14 cellular contexts compared by ENCODE assay signal in the genomic region with DNA sequence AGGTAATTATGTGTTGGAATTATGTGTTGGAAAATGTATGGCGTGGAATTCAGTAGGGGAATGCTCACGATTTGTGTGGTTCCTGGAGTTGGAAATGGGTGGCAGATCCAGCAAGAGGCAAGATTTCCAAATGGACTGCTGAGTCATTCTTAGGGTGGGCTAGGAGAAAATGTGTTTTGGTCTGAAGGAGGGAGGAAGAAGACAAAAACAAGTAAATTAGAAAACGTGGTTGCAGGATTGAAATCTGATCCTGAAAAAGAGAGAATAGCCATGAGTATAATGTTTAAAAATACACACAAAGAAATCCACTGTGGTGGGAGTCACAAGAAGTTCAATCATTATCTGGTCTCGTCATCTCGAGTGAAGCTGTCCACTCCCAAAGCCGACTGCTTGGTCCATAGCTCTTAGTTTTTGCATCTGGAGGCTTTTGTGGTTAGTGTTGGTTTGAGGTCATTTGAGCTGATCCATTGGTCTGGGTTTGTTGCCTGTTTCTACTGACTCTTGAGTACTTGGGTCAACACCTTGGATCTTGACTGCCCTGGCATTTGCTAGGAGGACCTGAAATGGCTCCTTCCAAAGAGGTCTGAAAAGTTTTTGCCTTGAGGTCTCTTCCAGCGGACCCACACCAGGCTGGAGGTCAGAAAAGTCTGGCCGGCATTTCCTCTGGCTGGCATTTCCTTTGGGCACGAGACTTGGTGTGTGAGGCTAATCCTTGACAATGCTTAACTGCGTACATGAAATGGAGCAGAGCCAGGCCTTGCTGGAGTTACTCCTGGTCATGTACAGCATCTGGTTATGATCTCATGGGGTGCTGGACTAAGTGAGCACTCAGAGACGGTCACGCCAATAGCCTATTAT. TPM values are rescaled to one million over a fixed set of nuclear protein-coding genes. Genes with fewer than 3 reads are reported as not detected.
A peak's percentile ranks its signal among the peaks of the same experiment; 100 is the strongest.
DNase-seq lines count a peak whose midpoint lies in the region; TF ChIP-seq lines count a peak whose summit lies in the region.
"Had no signal": no experiment of that assay in that cellular context is flagged by ENCODE, and none has a peak within 500 bp of the region (broad histone marks: within the 10 kb centered on the region; RNA-seq: fewer than 3 reads in every experiment).

No MANE protein-coding gene starts in this region.

- no peaks in the 10 kb centered on the region for H3K79me2 ChIP-seq in neural progenitor cell (ENCODE audit: low read depth)

- no peaks in the 10 kb centered on the region for H4K20me1 ChIP-seq in neural progenitor cell (ENCODE audit: low read depth)

- no peak overlapping the region for H3K27ac ChIP-seq in neural progenitor cell

- no peaks in the 10 kb centered on the region for H3K27me3 ChIP-seq in GM06990 (replicated peaks; ENCODE audit: control insufficient read depth, insufficient read depth, low read length)
- no peaks in the 10 kb centered on the region for H3K27me3 ChIP-seq in neural progenitor cell

- no peaks in the 10 kb centered on the region for H3K9me3 ChIP-seq in neural progenitor cell (ENCODE audit: low read depth)
- H3K9me3 ChIP-seq: SK-N-SH had no signal

- H2AFZ ChIP-seq in neural progenitor cell (replicated peaks), result no peak overlapping the region

- CTCF ChIA-PET in activated CD4-positive, alpha-beta memory T cell treated with anti-CD3 and anti-CD28 coated beads for 36 hours (lab: Charles Lee), result interaction anchor here (2.4 kb wide), 1 partner anchor 88 kb away, joined by 12 read pairs; no protein-coding TSS in a partner anchor

- H3K9me3 Mint-ChIP-seq in CD14-positive monocyte (no peaks in the 10 kb centered on the region), neural progenitor cell (no peaks in the 10 kb centered on the region)
- H3K9me3 Mint-ChIP-seq in activated CD4-positive, alpha-beta memory T cell treated with anti-CD3 and anti-CD28 coated beads for 36 hours, result no peaks in the 10 kb centered on the region
- H3K9me3 Mint-ChIP-seq: brain had no signal

- H3K36me3 Mint-ChIP-seq in CD14-positive monocyte (peaks cover 57 to 62% of the 10 kb centered on the region in 2 donors), neural progenitor cell (no peaks in the 10 kb centered on the region)
- no peaks in the 10 kb centered on the region for H3K36me3 Mint-ChIP-seq in activated CD4-positive, alpha-beta memory T cell treated with anti-CD3 and anti-CD28 coated beads for 36 hours
- H3K36me3 Mint-ChIP-seq: brain had no signal

- H3K4me3 Mint-ChIP-seq in CD14-positive monocyte (peak overlapping the region in 1 of 2 donors; percentile 92), neural progenitor cell (no peak overlapping the region)
- peak overlapping the region; percentile 78 for H3K4me3 Mint-ChIP-seq in activated CD4-positive, alpha-beta memory T cell treated with anti-CD3 and anti-CD28 coated beads for 36 hours
- H3K4me3 Mint-ChIP-seq: brain had no signal

- H3K36me3 ChIP-seq in GM06990 (ENCODE audit: control insufficient read depth, insufficient read depth, low read length), result no peaks in the 10 kb centered on the region; the same call in 1 of the 2 replicates
- H3K36me3 ChIP-seq in neural progenitor cell, result no peaks in the 10 kb centered on the region

- peak overlapping the region; percentile 1 to 100 (median 77) for H3K27ac Mint-ChIP-seq in CD14-positive monocyte
- H3K27ac Mint-ChIP-seq in activated CD4-positive, alpha-beta memory T cell treated with anti-CD3 and anti-CD28 coated beads for 36 hours, result no peak overlapping the region
- H3K27ac Mint-ChIP-seq in neural progenitor cell, result no peak overlapping the region
- H3K27ac Mint-ChIP-seq: brain had no signal

- POLR2A ChIA-PET in activated CD4-positive, alpha-beta memory T cell treated with anti-CD3 and anti-CD28 coated beads for 36 hours (lab: Charles Lee), result no interaction called here

- peaks cover 56% of the 10 kb centered on the region for H3K4me1 Mint-ChIP-seq in CD14-positive monocyte
- H3K4me1 Mint-ChIP-seq in activated CD4-positive, alpha-beta memory T cell treated with anti-CD3 and anti-CD28 coated beads for 36 hours (ENCODE audit: low read depth), result peaks cover 46% of the 10 kb centered on the region
- H3K4me1 Mint-ChIP-seq in neural progenitor cell, result no peaks in the 10 kb centered on the region

- H3K9ac ChIP-seq in neural progenitor cell, result no peak overlapping the region
- H3K9ac ChIP-seq: SK-N-SH had no signal

- TF ChIP-seq CTCF in CD14-positive monocyte (IDR thresholded peaks at IDR 0.05) (no peak), GM06990 (IDR thresholded peaks at IDR 0.05; ENCODE audit: insufficient read depth, low read length, poor library complexity, severe bottlenecking) (no peak), neural progenitor cell (IDR thresholded peaks at IDR 0.05) (no peak)

- H3K27me3 Mint-ChIP-seq in CD14-positive monocyte (ENCODE audit: low read depth in 3 of 3), result peaks cover 0 to 7% (median 2%) of the 10 kb centered on the region in 3 donors
- H3K27me3 Mint-ChIP-seq in activated CD4-positive, alpha-beta memory T cell treated with anti-CD3 and anti-CD28 coated beads for 36 hours, result no peaks in the 10 kb centered on the region
- H3K27me3 Mint-ChIP-seq in neural progenitor cell (ENCODE audit: insufficient read depth, low read depth), result peaks cover 8% of the 10 kb centered on the region

- no peak for DNase-seq in CD14-positive monocyte (ENCODE audit: low spot score)
- no peak for DNase-seq in GM06990 (ENCODE audit: extremely low read depth, insufficient read length)
- no peak for DNase-seq in activated CD4-positive, alpha-beta memory T cell treated with anti-CD3 and anti-CD28 coated beads for 36 hours
- peak; percentile 35 for DNase-seq in islet precursor cell
- no peak for DNase-seq in neural progenitor cell (ENCODE audit: low spot score)
- DNase-seq in stimulated activated naive CD4-positive, alpha-beta T cell treated with Interleukin-2 at 50 U/mL for 16 hours (lab: John Stamatoyannopoulos, UW), result no peak
- DNase-seq in activated effector memory CD4-positive, alpha-beta T cell treated with anti-CD3 and anti-CD28 coated beads, Interleukin-2, amount 50 U/mL, for 16 hours, result no peak
- DNase-seq in SIG-M5 treated with dmso at 0.1 percent for 504 hours (lab: John Stamatoyannopoulos, UW; ENCODE audit: unreplicated experiment), result no peak
- DNase-seq: activated CD4-positive, alpha-beta T cell treated with anti-CD3 and anti-CD28 coated beads, Interleukin-2, amount 50 U/mL, for 48 hours; Calu3; NCI-H1417 treated with DMSO at 0.1 percent for 48 hours; SK-N-SH had no signal

- intact Hi-C loops in CD14-positive monocyte (cut with micrococcal nuclease), result no loop called here
- intact Hi-C loops in activated CD4-positive, alpha-beta memory T cell treated with anti-CD3 and anti-CD28 coated beads for 36 hours (cut with micrococcal nuclease), result no loop called here

- H3K4me3 ChIP-seq in GM06990 (replicated peaks; ENCODE audit: low read depth, low read length) (peak overlapping the region; percentile 18; the same call in 1 of the 2 replicates), neural progenitor cell (no peak overlapping the region)

- peaks cover 4% of the 10 kb centered on the region for H3K4me1 ChIP-seq in neural progenitor cell

- H3F3A ChIP-seq in neural progenitor cell (ENCODE audit: low read depth), result no peaks in the 10 kb centered on the region

- no peak overlapping the region for H3K4me2 ChIP-seq in neural progenitor cell
- H3K4me2 ChIP-seq: SK-N-SH had no signal

RNA-seq across cellular contexts. Expression of a gene that starts 9.2 kb away (rescaled TPM):
- 10 to 100 TPM; 43.1 to 50.3 TPM for polyA plus RNA-seq in CD14-positive monocyte
- 10 to 100 TPM; 25.3 to 26.9 TPM for total RNA-seq in activated CD4-positive, alpha-beta memory T cell treated with anti-CD3 and anti-CD28 coated beads for 36 hours
- total RNA-seq in neural progenitor cell (ENCODE audit: low replicate concordance), result 2.2 and 3.3 TPM in 2 replicates
- polyA plus RNA-seq: neural cell had no signal

RNA-seq across cellular contexts. Expression of a gene that starts 54.5 kb away (rescaled TPM):
- under 1 TPM in 1 of 2 donors, not detected in 1; 0.15 TPM for polyA plus RNA-seq in CD14-positive monocyte
- not detected for total RNA-seq in activated CD4-positive, alpha-beta memory T cell treated with anti-CD3 and anti-CD28 coated beads for 36 hours
- total RNA-seq in neural progenitor cell (ENCODE audit: low replicate concordance), result not detected in 2 replicates
- polyA plus RNA-seq: neural cell, SK-N-SH had no signal

RNA-seq across cellular contexts. Expression of a gene that starts 55.0 kb away (rescaled TPM):
- 10 to 100 TPM; 60.5 to 73.3 TPM for polyA plus RNA-seq in CD14-positive monocyte
- 100 to 1,000 TPM; 106 TPM for total RNA-seq in activated CD4-positive, alpha-beta memory T cell treated with anti-CD3 and anti-CD28 coated beads for 36 hours
- total RNA-seq in neural progenitor cell (ENCODE audit: low replicate concordance), result 0.15 and 1.7 TPM in 2 replicates

Comparison
In these comparisons a context has a peak if more than half of its experiments do, and no peak if none do; other contexts are left out.
1. H3K27ac Mint-ChIP-seq: peak in CD14-positive monocyte (7 of 7); none in activated CD4-positive, alpha-beta memory T cell treated with anti-CD3 and anti-CD28 coated beads for 36 hours (single experiment) and neural progenitor cell (single experiment).
2. RNA of a gene that starts 55.0 kb away (total RNA-seq): 106 TPM in activated CD4-positive, alpha-beta memory T cell treated with anti-CD3 and anti-CD28 coated beads for 36 hours; 0.15 to 1.7 TPM in neural progenitor cell; every median in the first group is over 10 times any median in the second.